ENCODE assay signal across 23 cellular contexts in the genomic region with DNA sequence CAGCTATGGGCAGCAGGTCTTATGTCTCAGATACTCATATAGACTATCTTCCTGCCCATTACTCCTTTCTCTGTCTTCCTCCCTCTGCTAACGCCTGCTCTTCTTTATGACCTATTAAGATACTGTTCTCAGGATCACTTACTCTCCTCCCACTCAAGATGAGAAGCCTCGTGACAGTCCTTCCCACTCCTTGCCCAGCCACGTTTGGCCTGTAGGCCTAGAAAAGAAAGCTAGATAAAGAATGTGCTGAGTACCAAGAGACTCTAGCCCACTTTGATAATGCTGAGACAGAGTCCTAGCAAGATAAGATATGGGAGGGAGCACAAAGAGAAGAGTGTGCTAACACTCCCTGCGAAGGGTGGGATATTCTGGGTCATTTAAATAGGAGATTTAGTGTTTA. TPM values are rescaled to one million over a fixed set of nuclear protein-coding genes. Genes with fewer than 3 reads are reported as not detected.
DNase-seq lines count a peak whose midpoint lies in the region; ATAC-seq and TF ChIP-seq lines count a peak whose summit lies in the region.
"Had no signal": no experiment of that assay in that cellular context is flagged by ENCODE, and none has a peak within 500 bp of the region (broad histone marks: within the 10 kb centered on the region; RNA-seq: fewer than 3 reads in every experiment).

No MANE protein-coding gene starts in this region.

- H3K27ac ChIP-seq in lower lobe of right lung: no peak overlapping the region
- peak overlapping the region; percentile 66 to 74 for H3K27ac ChIP-seq in testis
- H3K27ac ChIP-seq: BLaER1 treated with 17β-estradiol and CSF1 and Interleukin-3, amounts not matched to agents 10 nM and 100 nM; dorsolateral prefrontal cortex; HL-60; PC-9; psoas muscle; stomach; tibial artery had no signal

- no peaks in the 10 kb centered on the region for H3K4me1 Mint-ChIP-seq in activated naive CD8-positive, alpha-beta T cell treated with anti-CD3 and anti-CD28 coated beads for 36 hours
- H3K4me1 Mint-ChIP-seq: activated B cell treated with CpG ODN at 0.5 μM for 24 hours; activated CD8-positive, alpha-beta memory T cell treated with anti-CD3 and anti-CD28 coated beads, Interleukin-2, amount 10 ng/mL, durations not matched to agents 7 days and 5 days had no signal

- H3K9me3 ChIP-seq in lower lobe of right lung: no peaks in the 10 kb centered on the region
- no peaks in the 10 kb centered on the region for H3K9me3 ChIP-seq in testis
- H3K9me3 ChIP-seq: BLaER1 treated with 17β-estradiol and CSF1 and Interleukin-3, amounts not matched to agents 10 nM and 100 nM; psoas muscle; stomach; tibial artery had no signal

- H3K36me3 Mint-ChIP-seq in activated naive CD8-positive, alpha-beta T cell treated with anti-CD3 and anti-CD28 coated beads for 36 hours: no peaks in the 10 kb centered on the region
- H3K36me3 Mint-ChIP-seq: activated CD8-positive, alpha-beta memory T cell treated with anti-CD3 and anti-CD28 coated beads, Interleukin-2, amount 10 ng/mL, durations not matched to agents 7 days and 5 days had no signal

- intact Hi-C loops in lower lobe of right lung (cut with DNase I) (no loop called here), testis (cut with DNase I; ENCODE audit: low total_unique reads) (no loop called here)

- H3K9me3 Mint-ChIP-seq in activated naive CD8-positive, alpha-beta T cell treated with anti-CD3 and anti-CD28 coated beads for 36 hours: no peaks in the 10 kb centered on the region
- H3K9me3 Mint-ChIP-seq: activated B cell treated with CpG ODN at 0.5 μM for 24 hours had no signal

- no peak overlapping the region for H3K4me3 Mint-ChIP-seq in activated naive CD8-positive, alpha-beta T cell treated with anti-CD3 and anti-CD28 coated beads for 36 hours
- H3K4me3 Mint-ChIP-seq: activated B cell treated with CpG ODN at 0.5 μM for 24 hours; activated CD8-positive, alpha-beta memory T cell treated with anti-CD3 and anti-CD28 coated beads, Interleukin-2, amount 10 ng/mL, durations not matched to agents 7 days and 5 days had no signal

- H3K36me3 ChIP-seq in lower lobe of right lung (no peaks in the 10 kb centered on the region), testis (ENCODE audit: low read depth, missing control alignments) (no peaks in the 10 kb centered on the region)
- H3K36me3 ChIP-seq: BLaER1 treated with 17β-estradiol and CSF1 and Interleukin-3, amounts not matched to agents 10 nM and 100 nM; stomach; tibial artery had no signal

- no peaks in the 10 kb centered on the region for H3K27me3 Mint-ChIP-seq in activated naive CD8-positive, alpha-beta T cell treated with anti-CD3 and anti-CD28 coated beads for 36 hours
- H3K27me3 Mint-ChIP-seq: activated B cell treated with CpG ODN at 0.5 μM for 24 hours; activated CD8-positive, alpha-beta memory T cell treated with anti-CD3 and anti-CD28 coated beads, Interleukin-2, amount 10 ng/mL, durations not matched to agents 7 days and 5 days had no signal

- no peak for TF ChIP-seq POLR2A in testis (IDR thresholded peaks at IDR 0.05)

- WGBS in testis, 2 donors: 33 to 53% methylated on average over 4 of the region's 4 CpGs

- H3K4me3 ChIP-seq in lower lobe of right lung (no peak overlapping the region), testis (no peak overlapping the region)
- H3K4me3 ChIP-seq: BLaER1 treated with 17β-estradiol and CSF1 and Interleukin-3, amounts not matched to agents 10 nM and 100 nM; dorsolateral prefrontal cortex; lung; PC-9; psoas muscle; stomach; tibial artery had no signal

- TF ChIP-seq CTCF in lower lobe of right lung (IDR thresholded peaks at IDR 0.05): no peak
- no peak for TF ChIP-seq CTCF in testis (IDR thresholded peaks at IDR 0.05)

- H3K4me1 ChIP-seq in lower lobe of right lung: no peaks in the 10 kb centered on the region
- H3K4me1 ChIP-seq in testis: peaks cover 4% of the 10 kb centered on the region
- H3K4me1 ChIP-seq: psoas muscle, tibial artery had no signal

- no peak overlapping the region for H3K27ac Mint-ChIP-seq in activated naive CD8-positive, alpha-beta T cell treated with anti-CD3 and anti-CD28 coated beads for 36 hours
- H3K27ac Mint-ChIP-seq: activated B cell treated with CpG ODN at 0.5 μM for 24 hours; activated CD8-positive, alpha-beta memory T cell treated with anti-CD3 and anti-CD28 coated beads, Interleukin-2, amount 10 ng/mL, durations not matched to agents 7 days and 5 days had no signal

- DNase-seq in NCI-H226: peak; percentile 11
- peak; percentile 74 for DNase-seq in amniotic epithelial cell (ENCODE audit: low read depth)
- DNase-seq in lower lobe of right lung: no peak
- DNase-seq in testis: peak; percentile 89
- no peak for DNase-seq in NCI-H82 (lab: John Stamatoyannopoulos, UW)
- no peak for DNase-seq in stimulated activated naive CD8-positive, alpha-beta T cell treated with anti-CD3 and anti-CD28 coated beads, Interleukin-15, Interleukin-2, amounts not matched to agents 100 U/mL and 50 U/mL, for 24 hours
- DNase-seq in activated naive CD8-positive, alpha-beta T cell treated with anti-CD3 and anti-CD28 coated beads for 36 hours: no peak
- DNase-seq: activated B cell treated with CpG ODN at 0.5 μM for 24 hours; activated CD4-positive, alpha-beta T cell treated with anti-CD3 and anti-CD28 coated beads, Interleukin-2, amount 50 U/mL, for 1 hour; activated CD8-positive, alpha-beta memory T cell treated with anti-CD3 and anti-CD28 coated beads, Interleukin-2, amount 10 ng/mL, durations not matched to agents 7 days and 5 days; activated T-cell treated with anti-CD3 and anti-CD28 coated beads, Interleukin-2, amount 50 U/mL, for 48 hours; Calu3; dorsolateral prefrontal cortex; NCI-H510A; NK-92 treated with Interleukin-12 subunit alpha and Interleukin-12 subunit beta, amount 100 ng/mL, for 24 hours; PC-9; psoas muscle; SHP77; stomach; tibial artery had no signal

- H3K27me3 ChIP-seq in lower lobe of right lung (ENCODE audit: low read depth) (no peaks in the 10 kb centered on the region), testis (no peaks in the 10 kb centered on the region)
- H3K27me3 ChIP-seq: BLaER1 treated with 17β-estradiol and CSF1 and Interleukin-3, amounts not matched to agents 10 nM and 100 nM; dorsolateral prefrontal cortex; stomach; tibial artery had no signal

- peak; percentile 40 to 52 for ATAC-seq in lower lobe of right lung
- ATAC-seq in stimulated activated naive CD8-positive, alpha-beta T cell treated with anti-CD3 and anti-CD28 coated beads, Interleukin-15, Interleukin-2, amounts not matched to agents 100 U/mL and 50 U/mL, for 24 hours: no peak
- ATAC-seq: activated CD8-positive, alpha-beta memory T cell treated with anti-CD3 and anti-CD28 coated beads, Interleukin-2, amount 10 ng/mL, durations not matched to agents 7 days and 5 days; psoas muscle had no signal

RNA-seq across cellular contexts. Expression of gene DENND4C, which starts 6.8 kb away (rescaled TPM):
- total RNA-seq in lower lobe of right lung: 105 TPM
- total RNA-seq in testis: 100 to 1,000 TPM; 126 to 136 TPM
- polyA plus RNA-seq in testis (ENCODE audit: insufficient read depth, low read depth, low replicate concordance): 28.8 TPM
- 10 to 100 TPM; 12.8 to 15.1 TPM for total RNA-seq in activated naive CD8-positive, alpha-beta T cell treated with anti-CD3 and anti-CD28 coated beads for 36 hours

Comparison
In these comparisons a context has a peak if more than half of its experiments do, and no peak if none do; other contexts are left out.
1. DNase-seq: peak in NCI-H226 (single experiment), amniotic epithelial cell (single experiment) and testis (single experiment); none in lower lobe of right lung (single experiment), NCI-H82 (single experiment), stimulated activated naive CD8-positive, alpha-beta T cell treated with anti-CD3 and anti-CD28 coated beads, Interleukin-15, Interleukin-2, amounts not matched to agents 100 U/mL and 50 U/mL, for 24 hours (single experiment) and activated naive CD8-positive, alpha-beta T cell treated with anti-CD3 and anti-CD28 coated beads for 36 hours (single experiment).